ENCODE assay signal across 18 cellular contexts in genomic region chr12:13587721-13588389, GRCh38.
"Had no signal": no experiment of that assay in that cellular context is flagged by ENCODE, and none has a peak within 500 bp of the region (broad histone marks: within the 10 kb centered on the region; RNA-seq: fewer than 3 reads in every experiment).

No MANE protein-coding gene starts in this region.

- H3K79me2 ChIP-seq: hepatocyte had no signal

- H3K4me3 Mint-ChIP-seq: dendritic cell treated with granulocyte-macrophage colony-stimulating factor and Interleukin-4, amounts not matched to agents 40 ng/mL and 50 ng/mL, for 4 days; effector memory CD8-positive, alpha-beta T cell; naive thymus-derived CD4-positive, alpha-beta T cell had no signal

- H3K4me1 ChIP-seq: esophagus squamous epithelium had no signal

- H3K4me2 ChIP-seq: hepatocyte had no signal

- H3K36me3 Mint-ChIP-seq: naive thymus-derived CD4-positive, alpha-beta T cell had no signal

- H3K27ac Mint-ChIP-seq: dendritic cell treated with granulocyte-macrophage colony-stimulating factor and Interleukin-4, amounts not matched to agents 40 ng/mL and 50 ng/mL, for 4 days; effector memory CD8-positive, alpha-beta T cell; naive thymus-derived CD4-positive, alpha-beta T cell had no signal

- FAIRE-seq: colon, kidney, small intestine had no signal

- ATAC-seq: effector memory CD8-positive, alpha-beta T cell; left colon; naive thymus-derived CD4-positive, alpha-beta T cell; right cardiac atrium had no signal

- H2AFZ ChIP-seq: hepatocyte had no signal

- H3K9me3 Mint-ChIP-seq: dendritic cell treated with granulocyte-macrophage colony-stimulating factor and Interleukin-4, amounts not matched to agents 40 ng/mL and 50 ng/mL, for 4 days had no signal

- H3K36me3 ChIP-seq: esophagus squamous epithelium had no signal

- H3K27me3 ChIP-seq: esophagus squamous epithelium, hepatocyte had no signal

- DNase-seq: cerebellar nuclear complex; effector memory CD8-positive, alpha-beta T cell; esophagus squamous epithelium; foreskin fibroblast; head of caudate nucleus; kidney; left colon; naive thymus-derived CD4-positive, alpha-beta T cell; posterior cingulate gyrus; right cardiac atrium; small intestine; stimulated activated CD4-positive, alpha-beta T cell treated with anti-CD3 and anti-CD28 coated beads, Interleukin-12 subunit alpha, Interleukin-12 subunit beta, amount 100 ng/mL, for 4 hours; stimulated activated CD4-positive, alpha-beta T cell treated with anti-CD3 and anti-CD28 coated beads, Interleukin-2, amount 100 ng/mL, for 48 hours; stimulated activated naive CD4-positive, alpha-beta T cell treated with Interleukin-2 at 50 U/mL for 16 hours; trophoblast cell had no signal

- H3K4me3 ChIP-seq: esophagus squamous epithelium, hepatocyte had no signal

- H3K27ac ChIP-seq: esophagus squamous epithelium, hepatocyte had no signal

- H3K27me3 Mint-ChIP-seq: dendritic cell treated with granulocyte-macrophage colony-stimulating factor and Interleukin-4, amounts not matched to agents 40 ng/mL and 50 ng/mL, for 4 days had no signal

- H3K9me3 ChIP-seq: esophagus squamous epithelium had no signal
